ENCODE assay signal across 15 cellular contexts in the genomic region with DNA sequence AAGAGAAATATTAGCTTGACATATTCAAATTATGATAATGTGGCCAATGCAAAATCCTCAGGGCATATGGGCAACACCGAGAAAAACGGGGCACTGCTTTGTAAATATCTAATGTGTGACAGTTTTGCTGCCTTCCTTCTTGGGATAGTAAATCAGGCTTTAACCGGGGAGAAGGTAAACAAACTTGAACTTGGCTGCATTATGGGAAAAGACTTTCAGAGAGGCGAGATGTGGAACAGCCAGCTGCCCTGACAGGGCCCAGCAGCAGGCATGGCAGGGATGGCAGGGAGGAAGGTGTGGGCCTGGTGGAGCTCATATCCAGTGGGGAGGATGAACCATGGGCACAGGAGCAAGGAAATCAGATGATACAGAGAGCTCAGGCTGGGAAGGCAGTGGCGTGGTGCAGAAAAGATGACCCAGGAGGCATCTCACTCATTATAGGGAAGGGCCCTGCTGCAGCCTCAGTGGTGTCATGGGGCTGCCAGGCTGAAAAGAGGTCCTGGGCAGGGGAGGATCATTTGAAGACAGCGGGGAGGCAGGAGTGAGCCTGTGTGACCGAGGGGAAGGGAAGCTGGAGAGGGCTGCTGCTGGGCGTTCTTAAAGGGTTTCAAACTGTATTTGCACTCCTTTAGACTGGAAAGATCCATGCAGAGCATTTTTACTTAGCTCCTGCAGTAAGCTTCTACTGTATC. TPM values are rescaled to one million over a fixed set of nuclear protein-coding genes. Genes with fewer than 3 reads are reported as not detected.
DNase-seq lines count a peak whose midpoint lies in the region; ATAC-seq and TF ChIP-seq lines count a peak whose summit lies in the region.
"Had no signal": no experiment of that assay in that cellular context is flagged by ENCODE, and none has a peak within 500 bp of the region (broad histone marks: within the 10 kb centered on the region; RNA-seq: fewer than 3 reads in every experiment).

No MANE protein-coding gene starts in this region.

- H3K27ac Mint-ChIP-seq in WTC11, result peak overlapping the region; percentile 37
- H3K27ac Mint-ChIP-seq: CD4-positive, CD25-positive, alpha-beta regulatory T cell; GM23338; H9 had no signal

- no peak overlapping the region for H3K4ac ChIP-seq in mesendoderm (ENCODE audit: low read depth, low read length)

- H2BK120ac ChIP-seq in mesendoderm (ENCODE audit: low read depth, low read length), result no peak overlapping the region

- H3K9me3 Mint-ChIP-seq in WTC11, result peaks cover 6% of the 10 kb centered on the region; the same call in 1 of the 2 replicates

- H3K27me3 Mint-ChIP-seq in WTC11 (ENCODE audit: low read depth), result no peaks in the 10 kb centered on the region; the same call in 1 of the 2 replicates
- H3K27me3 Mint-ChIP-seq: CD4-positive, CD25-positive, alpha-beta regulatory T cell had no signal

- no peak overlapping the region for H2BK5ac ChIP-seq in mesendoderm (ENCODE audit: low read length)

- H3K4me1 ChIP-seq in mesendoderm (ENCODE audit: control insufficient read depth, low read depth, low read length), result peaks cover 8% of the 10 kb centered on the region
- no peaks in the 10 kb centered on the region for H3K4me1 ChIP-seq in prostate gland (replicated peaks)
- H3K4me1 ChIP-seq in Karpas-422 (ENCODE audit: low read length), result no peaks in the 10 kb centered on the region

- TF ChIP-seq POLR2A in prostate gland (IDR thresholded peaks at IDR 0.05), result no peak

- H2AFZ ChIP-seq in Karpas-422 (ENCODE audit: low read length), result no peak overlapping the region
- H2AFZ ChIP-seq: GM23338 had no signal

- H3K9ac ChIP-seq in mesendoderm (ENCODE audit: low read length) (no peak overlapping the region), Karpas-422 (ENCODE audit: low read length) (no peak overlapping the region)
- H3K9ac ChIP-seq: BLaER1 had no signal

- peaks cover 55% of the 10 kb centered on the region for H3K4me1 Mint-ChIP-seq in WTC11
- H3K4me1 Mint-ChIP-seq: CD4-positive, CD25-positive, alpha-beta regulatory T cell had no signal

- H3K4me3 ChIP-seq in mesendoderm (ENCODE audit: low read length) (no peak overlapping the region), prostate gland (no peak overlapping the region), Karpas-422 (ENCODE audit: low read length) (no peak overlapping the region)
- H3K4me3 ChIP-seq: BLaER1, GM23338, K562 had no signal

- no peak overlapping the region for H4K8ac ChIP-seq in mesendoderm (ENCODE audit: low read depth, low read length)

- H2AK5ac ChIP-seq in mesendoderm (ENCODE audit: low read length), result no peak overlapping the region

- H4K20me1 ChIP-seq in Karpas-422 (ENCODE audit: insufficient read depth, low read depth, low read length), result no peaks in the 10 kb centered on the region
- H4K20me1 ChIP-seq: BLaER1 had no signal

- no peak overlapping the region for H3K4me3 Mint-ChIP-seq in WTC11
- H3K4me3 Mint-ChIP-seq: CD4-positive, CD25-positive, alpha-beta regulatory T cell; GM23338; H9 had no signal

- peak overlapping the region; percentile 54 for H3K27ac ChIP-seq in C4-2B
- no peak overlapping the region for H3K27ac ChIP-seq in mesendoderm (ENCODE audit: low read depth, low read length)
- H3K27ac ChIP-seq in prostate gland, result no peak overlapping the region
- no peak overlapping the region for H3K27ac ChIP-seq in Karpas-422 (ENCODE audit: low read length)
- H3K27ac ChIP-seq: 22Rv1, BLaER1 had no signal

- POLR2A ChIA-PET in WTC11 (lab: Charles Lee), result interaction anchor here (0.9 to 1.2 kb wide), 2 partner anchors 11 to 13 kb away, joined by 3 to 7 read pairs; no protein-coding TSS in a partner anchor

- H3K56ac ChIP-seq in mesendoderm (ENCODE audit: low read length), result peak overlapping the region; percentile 2

- no peak for ATAC-seq in WTC11
- ATAC-seq in GM19023 (IDR thresholded peaks at IDR 0.05; ENCODE audit: unreplicated experiment), result no peak
- ATAC-seq: GM23338, K562 had no signal

- WGBS in mesendoderm (ENCODE audit: extremely low coverage, insufficient coverage, low lambda C conversion rate), result no CpG with 5 or more reads among the region's 8 CpGs
- WGBS in prostate gland, result 54% methylated on average over 8 of the region's 8 CpGs

- CTCF ChIA-PET in WTC11 (lab: Charles Lee), result interaction anchor here (1.6 to 3.4 kb wide), 3 partner anchors 11 to 28 kb away, joined by 4 to 18 read pairs (median 14); no protein-coding TSS in a partner anchor

- no peaks in the 10 kb centered on the region for H3K79me1 ChIP-seq in mesendoderm (ENCODE audit: low read length)

- no peak overlapping the region for H4K5ac ChIP-seq in mesendoderm (ENCODE audit: low read length)

- no peak overlapping the region for H3K4me2 ChIP-seq in mesendoderm (ENCODE audit: low read length)
- no peak overlapping the region for H3K4me2 ChIP-seq in Karpas-422 (ENCODE audit: low read depth, low read length, poor library complexity, severe bottlenecking)
- H3K4me2 ChIP-seq: BLaER1, GM23338 had no signal

- no peak overlapping the region for H2BK15ac ChIP-seq in mesendoderm (replicated peaks; ENCODE audit: low read depth)

- H3K79me2 ChIP-seq in mesendoderm (ENCODE audit: control insufficient read depth, insufficient read depth, low read length) (no peaks in the 10 kb centered on the region), Karpas-422 (ENCODE audit: low read length) (no peaks in the 10 kb centered on the region)

- H3K9me2 ChIP-seq in Karpas-422 (replicated peaks; ENCODE audit: insufficient read depth, low read length), result no peaks in the 10 kb centered on the region

- peak overlapping the region; percentile 48 for H3K23ac ChIP-seq in mesendoderm (ENCODE audit: low read length)

- H3K27me3 ChIP-seq in mesendoderm (ENCODE audit: insufficient read depth, low read length, poor library complexity) (no peaks in the 10 kb centered on the region), prostate gland (replicated peaks; ENCODE audit: insufficient read depth) (no peaks in the 10 kb centered on the region), Karpas-422 (ENCODE audit: low read length) (no peaks in the 10 kb centered on the region)
- H3K27me3 ChIP-seq: BLaER1 had no signal

- no peaks in the 10 kb centered on the region for H3K36me3 ChIP-seq in mesendoderm (ENCODE audit: control insufficient read depth, insufficient read depth, low read length)
- no peaks in the 10 kb centered on the region for H3K36me3 ChIP-seq in prostate gland
- H3K36me3 ChIP-seq in Karpas-422 (ENCODE audit: insufficient read depth, low read length), result no peaks in the 10 kb centered on the region
- H3K36me3 ChIP-seq: BLaER1 had no signal

- H3K36me3 Mint-ChIP-seq in WTC11, result peaks cover 10% of the 10 kb centered on the region
- H3K36me3 Mint-ChIP-seq: CD4-positive, CD25-positive, alpha-beta regulatory T cell had no signal

- intact Hi-C loops in prostate gland (cut with DNase I), result no loop called here

- H3K9me3 ChIP-seq in prostate gland, result no peaks in the 10 kb centered on the region
- H3K9me3 ChIP-seq in Karpas-422 (ENCODE audit: low read length), result no peaks in the 10 kb centered on the region
- H3K9me3 ChIP-seq: BLaER1 had no signal

- no peak overlapping the region for H3K18ac ChIP-seq in mesendoderm (ENCODE audit: low read length)

- DNase-seq in WTC11 (ENCODE audit: low spot score) (no peak), mesendoderm (no peak), prostate gland (ENCODE audit: low spot score) (peak; percentile 22), Karpas-422 (no peak), T-helper 9 cell (no peak)
- DNase-seq: CD4-positive, CD25-positive, alpha-beta regulatory T cell; DMS53; GF-D8; H9 had no signal

- TF ChIP-seq CTCF in C4-2B (conservative IDR thresholded peaks at IDR 0.05) (no peak), WTC11 (IDR thresholded peaks at IDR 0.05) (no peak), prostate gland (IDR thresholded peaks at IDR 0.05) (no peak)

TF ChIP-seq in WTC11, 78 proteins besides CTCF, POLR2A, EP300 and RAD21:
- TF ChIP-seq TP53 (CRISPR knock-in tag; IDR thresholded peaks at IDR 0.05), result no peak
- no peak for TF ChIP-seq ELF4 (CRISPR knock-in tag; IDR thresholded peaks at IDR 0.05; ENCODE audit: low read depth)
- TF ChIP-seq, protein P1, sequence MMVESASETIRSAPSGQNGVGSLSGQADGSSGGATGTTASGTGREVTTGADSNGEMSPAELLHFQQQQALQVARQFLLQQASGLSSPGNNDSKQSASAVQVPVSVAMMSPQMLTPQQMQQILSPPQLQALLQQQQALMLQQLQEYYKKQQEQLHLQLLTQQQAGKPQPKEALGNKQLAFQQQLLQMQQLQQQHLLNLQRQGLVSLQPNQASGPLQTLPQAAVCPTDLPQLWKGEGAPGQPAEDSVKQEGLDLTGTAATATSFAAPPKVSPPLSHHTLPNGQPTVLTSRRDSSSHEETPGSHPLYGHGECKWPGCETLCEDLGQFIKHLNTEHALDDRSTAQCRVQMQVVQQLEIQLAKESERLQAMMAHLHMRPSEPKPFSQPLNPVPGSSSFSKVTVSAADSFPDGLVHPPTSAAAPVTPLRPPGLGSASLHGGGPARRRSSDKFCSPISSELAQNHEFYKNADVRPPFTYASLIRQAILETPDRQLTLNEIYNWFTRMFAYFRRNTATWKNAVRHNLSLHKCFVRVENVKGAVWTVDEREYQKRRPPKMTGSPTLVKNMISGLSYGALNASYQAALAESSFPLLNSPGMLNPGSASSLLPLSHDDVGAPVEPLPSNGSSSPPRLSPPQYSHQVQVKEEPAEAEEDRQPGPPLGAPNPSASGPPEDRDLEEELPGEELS (CRISPR knock-in tag; IDR thresholded peaks at IDR 0.05), result no peak
- TF ChIP-seq ZNF263 (CRISPR knock-in tag; IDR thresholded peaks at IDR 0.05; ENCODE audit: low read depth), result no peak
- no peak for TF ChIP-seq GABPB1 (CRISPR knock-in tag; IDR thresholded peaks at IDR 0.05)
- TF ChIP-seq SMAD3 (CRISPR knock-in tag; IDR thresholded peaks at IDR 0.05; ENCODE audit: borderline replicate concordance), result no peak
- no peak for TF ChIP-seq ZNF121 (CRISPR knock-in tag; IDR thresholded peaks at IDR 0.05)
- no peak for TF ChIP-seq MXD4 (CRISPR knock-in tag; IDR thresholded peaks at IDR 0.05; ENCODE audit: borderline replicate concordance)

RNA-seq across cellular contexts. Expression of a gene that starts 26.7 kb away (rescaled TPM):
- 52.4 to 64.3 TPM (median 59.6 TPM) in 3 replicates for total RNA-seq in WTC11 (2021)
- 22.7 TPM for polyA plus RNA-seq in mesendoderm (2013, experiment 1 of 2)
- polyA plus RNA-seq in mesendoderm (2013, experiment 2 of 2), result 24.7 TPM
- total RNA-seq in prostate gland, result 10 to 100 TPM in 1 of 2 donors, 1 to 10 TPM in 1; 6.9 to 19.6 TPM
- not detected in 2 replicates for total RNA-seq in Karpas-422 (2014; rRNA removed; shearing (Covaris generic); ENCODE audit: low replicate concordance)
- total RNA-seq: CD4-positive, CD25-positive, alpha-beta regulatory T cell had no signal
- polyA plus RNA-seq: CD4-positive, CD25-positive, alpha-beta regulatory T cell; K562 had no signal
